Comparison of ENCODE assay signal across 8 cellular contexts in genomic region chr3:157176108-157176507, GRCh38. TPM values are rescaled to one million over a fixed set of nuclear protein-coding genes. Genes with fewer than 3 reads are reported as not detected.
DNase-seq lines count a peak whose midpoint lies in the region; ATAC-seq and TF ChIP-seq lines count a peak whose summit lies in the region.

No MANE protein-coding gene starts in this region.

- DNase-seq in left ventricle myocardium inferior (no peak), Right ventricle myocardium superior (no peak), astrocyte of the spinal cord (ENCODE audit: low read depth, low spot score) (peak; percentile 37), lung (ENCODE audit: low spot score) (no peak), vagina (ENCODE audit: extremely low spot score in 2 of 2) (no peak), H4 (ENCODE audit: low spot score) (no peak)

- H3K27ac ChIP-seq in left ventricle myocardium inferior (replicated peaks) (peak overlapping the region; percentile 100), lung (ENCODE audit: low read depth in 1 of 2, low read length in 1 of 2) (peak overlapping the region; percentile 86 to 97), vagina (peak overlapping the region; percentile 95)

- H3K4me1 ChIP-seq in left ventricle myocardium inferior (peaks cover 35% of the 10 kb centered on the region), lung (ENCODE audit: control insufficient read depth in 2 of 2, insufficient read depth in 2 of 2, low read length in 2 of 2) (peaks cover 5 to 7% of the 10 kb centered on the region in 2 donors), vagina (peaks cover 14% of the 10 kb centered on the region)

- H3K9me3 ChIP-seq in left ventricle myocardium inferior (replicated peaks) (no peaks in the 10 kb centered on the region), lung (ENCODE audit: control insufficient read depth in 2 of 2, insufficient read depth in 1 of 2, low read length in 1 of 2) (no peaks in the 10 kb centered on the region), vagina (no peaks in the 10 kb centered on the region)

- WGBS in lung, 2 donors: 44 to 53% methylated on average over 2 of the region's 2 CpGs

- intact Hi-C loops in left ventricle myocardium inferior (cut with micrococcal nuclease) (no loop called here), Right ventricle myocardium superior (cut with DNase I) (no loop called here), vagina (cut with DNase I) (no loop called here)

- H3K36me3 ChIP-seq in left ventricle myocardium inferior: no peaks in the 10 kb centered on the region
- no peaks in the 10 kb centered on the region for H3K36me3 ChIP-seq in lung (ENCODE audit: control insufficient read depth in 2 of 2, insufficient read depth in 2 of 2, low read length in 2 of 2)
- H3K36me3 ChIP-seq in vagina: no peaks in the 10 kb centered on the region

- H3K27me3 ChIP-seq in left ventricle myocardium inferior (ENCODE audit: low read depth): no peaks in the 10 kb centered on the region
- H3K27me3 ChIP-seq in lung (ENCODE audit: control insufficient read depth, insufficient read depth): no peaks in the 10 kb centered on the region
- no peaks in the 10 kb centered on the region for H3K27me3 ChIP-seq in vagina

- ATAC-seq in Right ventricle myocardium superior (ENCODE audit: poor library complexity) (no peak), lung (ENCODE audit: insufficient read depth, low FRiP score) (no peak), GM21390 (IDR thresholded peaks at IDR 0.05; ENCODE audit: unreplicated experiment) (no peak), GM19452 (IDR thresholded peaks at IDR 0.05; ENCODE audit: unreplicated experiment) (no peak)

- TF ChIP-seq CTCF in left ventricle myocardium inferior (IDR thresholded peaks at IDR 0.05; ENCODE audit: borderline replicate concordance): no peak
- TF ChIP-seq CTCF in astrocyte of the spinal cord (IDR thresholded peaks at IDR 0.05; ENCODE audit: low read depth, low read length): no peak
- no peak for TF ChIP-seq CTCF in lung (IDR thresholded peaks at IDR 0.05; ENCODE audit: control extremely low read depth, extremely low read depth)
- no peak for TF ChIP-seq CTCF in vagina (IDR thresholded peaks at IDR 0.05)

- H3K4me3 ChIP-seq in left ventricle myocardium inferior (peak overlapping the region; percentile 76), astrocyte of the spinal cord (ENCODE audit: low read depth, low read length) (peak overlapping the region; percentile 75), lung (no peak overlapping the region), vagina (peak overlapping the region; percentile 53 to 59)

- TF ChIP-seq POLR2A in vagina (IDR thresholded peaks at IDR 0.05): no peak

- in situ Hi-C loops in astrocyte of the spinal cord (cut with HindIII; ENCODE audit: low sequenced_read_pairs): no loop called here

RNA-seq across cellular contexts. Expression of gene CCNL1, which starts 16.2 kb away (rescaled TPM):
- total RNA-seq in left ventricle myocardium inferior: 19.2 TPM
- total RNA-seq in Right ventricle myocardium superior: 20.2 TPM
- total RNA-seq in lung: 100 to 1,000 TPM in 1 of 2 donors, 10 to 100 TPM in 1; 91.1 to 383 TPM
- 100 to 1,000 TPM in 1 of 2 donors, 10 to 100 TPM in 1; 95.3 to 124 TPM for polyA plus RNA-seq in lung
- 269 TPM for total RNA-seq in vagina
- total RNA-seq in H4 (2014; rRNA removed; shearing (Covaris generic)): 24.3 and 30.6 TPM in 2 replicates
